In the genomic region with DNA sequence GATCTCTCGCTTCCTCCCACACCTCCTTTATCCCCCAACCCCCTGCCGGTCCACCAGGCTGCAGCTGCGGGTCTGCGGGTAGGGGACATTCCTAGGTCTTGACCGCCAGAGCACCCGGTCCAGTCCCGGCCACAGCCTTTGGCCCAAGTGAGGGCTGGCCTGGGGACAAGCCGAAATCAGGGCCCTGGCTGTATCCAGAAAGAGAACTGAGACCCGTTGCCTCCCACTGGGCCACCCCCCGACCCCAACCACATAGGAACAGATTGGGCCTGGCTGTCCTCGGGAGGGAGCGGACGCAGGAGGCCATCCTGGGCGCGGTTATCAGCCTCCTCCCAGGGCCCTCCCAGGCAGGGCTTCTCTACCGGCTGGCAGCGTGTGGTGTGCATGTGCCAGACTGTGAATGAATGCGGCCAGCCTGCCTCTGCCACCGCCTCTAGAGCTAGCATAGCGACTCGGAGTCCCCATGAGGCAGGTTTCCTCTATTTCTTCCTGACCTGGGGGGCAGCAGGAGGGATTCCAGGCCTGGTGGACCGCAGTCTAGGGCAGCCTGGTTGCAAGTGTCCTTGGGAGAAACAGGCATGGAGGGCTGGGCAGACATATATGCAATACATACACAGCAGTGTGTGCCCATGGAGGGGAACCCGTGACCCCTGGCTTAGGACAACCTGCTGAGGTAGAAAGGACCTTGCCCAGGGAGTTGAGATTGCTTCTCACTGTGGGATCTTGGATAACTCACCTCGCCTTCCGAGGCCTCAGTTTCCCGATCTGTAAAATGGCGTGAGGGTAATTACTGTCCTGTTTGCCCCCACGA, we compare ENCODE assay signal across 8 cellular contexts. TPM values are rescaled to one million over a fixed set of nuclear protein-coding genes. Genes with fewer than 3 reads are reported as not detected.
DNase-seq lines count a peak whose midpoint lies in the region; ATAC-seq and TF ChIP-seq lines count a peak whose summit lies in the region.

No MANE protein-coding gene starts in this region.

- H3K4me3 Mint-ChIP-seq in activated CD4-positive, alpha-beta T cell treated with anti-CD3 and anti-CD28 coated beads, Interleukin-2, amount 10 ng/mL, durations not matched to agents 24 days and 14 days = peak overlapping the region; percentile 93
- peak overlapping the region; percentile 92 for H3K4me3 Mint-ChIP-seq in endodermal cell

- H3K4me3 ChIP-seq in endodermal cell (ENCODE audit: low read length) = peak overlapping the region; percentile 88
- H3K4me3 ChIP-seq in neural cell (ENCODE audit: low read length) = peak overlapping the region; percentile 79

- intact Hi-C loops in activated CD4-positive, alpha-beta T cell treated with anti-CD3 and anti-CD28 coated beads, Interleukin-2, amount 10 ng/mL, durations not matched to agents 24 days and 14 days (cut with micrococcal nuclease) = loop anchor here (5.0 kb wide), 1 partner anchor 37 kb away; no protein-coding TSS in a partner anchor

- peak overlapping the region; percentile 63 for H3K9ac ChIP-seq in endodermal cell (ENCODE audit: extremely low read depth, low read length, poor library complexity, severe bottlenecking)
- H3K9ac ChIP-seq in neural cell (ENCODE audit: low read length) = peak overlapping the region; percentile 66

- no peaks in the 10 kb centered on the region for H3K9me3 ChIP-seq in endodermal cell (ENCODE audit: control insufficient read depth, low read length)
- no peaks in the 10 kb centered on the region for H3K9me3 ChIP-seq in neural cell (ENCODE audit: low read length)

- no peaks in the 10 kb centered on the region for H3F3A ChIP-seq in neural cell (ENCODE audit: insufficient read depth, low read length, poor library complexity, severe bottlenecking)

- WGBS in endodermal cell (ENCODE audit: insufficient coverage in 1 of 2, insufficient read length in 1 of 2), 2 experiments = 7 to 11% methylated on average over 11 to 28 of the region's 28 CpGs

- H3K27ac ChIP-seq in endodermal cell (ENCODE audit: low read depth, low read length) (peak overlapping the region; percentile 3), neural cell (ENCODE audit: low read length) (no peak overlapping the region)

- H2AFZ ChIP-seq in neural cell (ENCODE audit: low read depth, low read length) = no peak overlapping the region

- peaks cover 30% of the 10 kb centered on the region for H3K4me1 Mint-ChIP-seq in activated CD4-positive, alpha-beta T cell treated with anti-CD3 and anti-CD28 coated beads, Interleukin-2, amount 10 ng/mL, durations not matched to agents 24 days and 14 days
- H3K4me1 Mint-ChIP-seq in endodermal cell = peaks cover 22% of the 10 kb centered on the region

- H3K27me3 ChIP-seq in endodermal cell (ENCODE audit: control insufficient read depth, insufficient read depth, low read length, poor library complexity, severe bottlenecking) (no peaks in the 10 kb centered on the region), neural cell (ENCODE audit: insufficient read depth, low read depth, low read length) (no peaks in the 10 kb centered on the region)

- TF ChIP-seq CTCF in endodermal cell (conservative IDR thresholded peaks at IDR 0.05) = no peak
- TF ChIP-seq CTCF in neural cell (IDR thresholded peaks at IDR 0.05; ENCODE audit: poor library complexity, severe bottlenecking) = no peak

- no peaks in the 10 kb centered on the region for H4K20me1 ChIP-seq in neural cell (ENCODE audit: insufficient read depth)

- H3K36me3 ChIP-seq in endodermal cell (ENCODE audit: control insufficient read depth, insufficient read depth, low read length) = no peaks in the 10 kb centered on the region
- no peaks in the 10 kb centered on the region for H3K36me3 ChIP-seq in neural cell (ENCODE audit: insufficient read depth, low read length)

- DNase-seq in NCI-H748 (lab: John Stamatoyannopoulos, UW; ENCODE audit: unreplicated experiment) (peak; percentile 27), NCI-H748 treated with DMSO at 0.1 percent for 48 hours (lab: John Stamatoyannopoulos, UW) (no peak), endodermal cell (peak; percentile 83), mucosa of gallbladder (ENCODE audit: low spot score) (no peak), hippocampal formation (lab: John Stamatoyannopoulos, UW) (no peak)
- peak; percentile 73 for DNase-seq in activated CD4-positive, alpha-beta T cell treated with anti-CD3 and anti-CD28 coated beads, Interleukin-2, amount 10 ng/mL, durations not matched to agents 24 days and 14 days

- H3K4me1 ChIP-seq in endodermal cell (ENCODE audit: control insufficient read depth, insufficient read depth, low read length) = peaks cover 13% of the 10 kb centered on the region

- H3K27ac Mint-ChIP-seq in activated CD4-positive, alpha-beta T cell treated with anti-CD3 and anti-CD28 coated beads, Interleukin-2, amount 10 ng/mL, durations not matched to agents 24 days and 14 days = peak overlapping the region; percentile 68
- peak overlapping the region; percentile 92 for H3K27ac Mint-ChIP-seq in endodermal cell

- H3K36me3 Mint-ChIP-seq in activated CD4-positive, alpha-beta T cell treated with anti-CD3 and anti-CD28 coated beads, Interleukin-2, amount 10 ng/mL, durations not matched to agents 24 days and 14 days (ENCODE audit: low read depth) = peaks cover 2% of the 10 kb centered on the region
- no peaks in the 10 kb centered on the region for H3K36me3 Mint-ChIP-seq in endodermal cell (ENCODE audit: low read depth)

- H3K79me2 ChIP-seq in neural cell (replicated peaks; ENCODE audit: insufficient read depth, low read length) = no peaks in the 10 kb centered on the region

- ATAC-seq in GM18517 (IDR thresholded peaks at IDR 0.05; ENCODE audit: unreplicated experiment) = no peak

- TF ChIP-seq RAD21 in neural cell (conservative IDR thresholded peaks at IDR 0.05) = no peak

- TF ChIP-seq EP300 in neural cell (conservative IDR thresholded peaks at IDR 0.05; ENCODE audit: poor library complexity, severe bottlenecking) = no peak

- no peaks in the 10 kb centered on the region for H3K9me2 ChIP-seq in neural cell (ENCODE audit: insufficient read depth, low read length)

- H3K9me3 Mint-ChIP-seq in activated CD4-positive, alpha-beta T cell treated with anti-CD3 and anti-CD28 coated beads, Interleukin-2, amount 10 ng/mL, durations not matched to agents 24 days and 14 days = peaks cover 3% of the 10 kb centered on the region
- peaks cover 4% of the 10 kb centered on the region for H3K9me3 Mint-ChIP-seq in endodermal cell

- H3K4me2 ChIP-seq in neural cell (ENCODE audit: low read length) = no peak overlapping the region

- H3K27me3 Mint-ChIP-seq in activated CD4-positive, alpha-beta T cell treated with anti-CD3 and anti-CD28 coated beads, Interleukin-2, amount 10 ng/mL, durations not matched to agents 24 days and 14 days = peaks cover 33% of the 10 kb centered on the region
- peaks cover 16% of the 10 kb centered on the region for H3K27me3 Mint-ChIP-seq in endodermal cell (ENCODE audit: insufficient read depth)

TF ChIP-seq in neural cell, 6 proteins besides CTCF, POLR2A, EP300 and RAD21 (continues in another document):
- TF ChIP-seq MXI1 (conservative IDR thresholded peaks at IDR 0.05; ENCODE audit: poor library complexity, severe bottlenecking) (no peak), EZH2 (IDR thresholded peaks at IDR 0.05; ENCODE audit: borderline replicate concordance, insufficient read depth, low read length, poor library complexity, severe bottlenecking) (no peak), SMC3 (conservative IDR thresholded peaks at IDR 0.05; ENCODE audit: poor library complexity) (no peak), TAF1 (IDR thresholded peaks at IDR 0.05; ENCODE audit: low read depth) (no peak)
- TF ChIP-seq, protein P1, sequence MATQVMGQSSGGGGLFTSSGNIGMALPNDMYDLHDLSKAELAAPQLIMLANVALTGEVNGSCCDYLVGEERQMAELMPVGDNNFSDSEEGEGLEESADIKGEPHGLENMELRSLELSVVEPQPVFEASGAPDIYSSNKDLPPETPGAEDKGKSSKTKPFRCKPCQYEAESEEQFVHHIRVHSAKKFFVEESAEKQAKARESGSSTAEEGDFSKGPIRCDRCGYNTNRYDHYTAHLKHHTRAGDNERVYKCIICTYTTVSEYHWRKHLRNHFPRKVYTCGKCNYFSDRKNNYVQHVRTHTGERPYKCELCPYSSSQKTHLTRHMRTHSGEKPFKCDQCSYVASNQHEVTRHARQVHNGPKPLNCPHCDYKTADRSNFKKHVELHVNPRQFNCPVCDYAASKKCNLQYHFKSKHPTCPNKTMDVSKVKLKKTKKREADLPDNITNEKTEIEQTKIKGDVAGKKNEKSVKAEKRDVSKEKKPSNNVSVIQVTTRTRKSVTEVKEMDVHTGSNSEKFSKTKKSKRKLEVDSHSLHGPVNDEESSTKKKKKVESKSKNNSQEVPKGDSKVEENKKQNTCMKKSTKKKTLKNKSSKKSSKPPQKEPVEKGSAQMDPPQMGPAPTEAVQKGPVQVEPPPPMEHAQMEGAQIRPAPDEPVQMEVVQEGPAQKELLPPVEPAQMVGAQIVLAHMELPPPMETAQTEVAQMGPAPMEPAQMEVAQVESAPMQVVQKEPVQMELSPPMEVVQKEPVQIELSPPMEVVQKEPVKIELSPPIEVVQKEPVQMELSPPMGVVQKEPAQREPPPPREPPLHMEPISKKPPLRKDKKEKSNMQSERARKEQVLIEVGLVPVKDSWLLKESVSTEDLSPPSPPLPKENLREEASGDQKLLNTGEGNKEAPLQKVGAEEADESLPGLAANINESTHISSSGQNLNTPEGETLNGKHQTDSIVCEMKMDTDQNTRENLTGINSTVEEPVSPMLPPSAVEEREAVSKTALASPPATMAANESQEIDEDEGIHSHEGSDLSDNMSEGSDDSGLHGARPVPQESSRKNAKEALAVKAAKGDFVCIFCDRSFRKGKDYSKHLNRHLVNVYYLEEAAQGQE (IDR thresholded peaks at IDR 0.05; ENCODE audit: borderline replicate concordance) = no peak

RNA-seq across cellular contexts. Expression of a gene that starts 1.2 kb away (rescaled TPM):
- total RNA-seq in activated CD4-positive, alpha-beta T cell treated with anti-CD3 and anti-CD28 coated beads, Interleukin-2, amount 10 ng/mL, durations not matched to agents 24 days and 14 days = 3.2 and 3.3 TPM in 2 replicates
- total RNA-seq in endodermal cell = 10 to 100 TPM; 12.7 to 15.2 TPM
- polyA plus RNA-seq in endodermal cell (2013, experiment 1 of 2) = 6.5 TPM
- polyA plus RNA-seq in endodermal cell (2013, experiment 2 of 2) = 5.6 TPM
- 4.6 and 5.8 TPM in 2 replicates for polyA plus RNA-seq in neural cell
- polyA minus RNA-seq in neural cell = 6.3 and 6.4 TPM in 2 replicates
- total RNA-seq in mucosa of gallbladder = 1.2 TPM

RNA-seq across cellular contexts. Expression of a gene that starts 16.3 kb away (rescaled TPM):
- total RNA-seq in activated CD4-positive, alpha-beta T cell treated with anti-CD3 and anti-CD28 coated beads, Interleukin-2, amount 10 ng/mL, durations not matched to agents 24 days and 14 days = 29.3 and 29.5 TPM in 2 replicates
- total RNA-seq in endodermal cell = 10 to 100 TPM; 36.0 to 36.9 TPM
- 31.5 TPM for polyA plus RNA-seq in endodermal cell (2013, experiment 1 of 2)
- 28.4 TPM for polyA plus RNA-seq in endodermal cell (2013, experiment 2 of 2)
- 37.3 and 48.2 TPM in 2 replicates for polyA plus RNA-seq in neural cell
- 42.8 and 43.3 TPM in 2 replicates for polyA minus RNA-seq in neural cell
- total RNA-seq in mucosa of gallbladder = 43.7 TPM

RNA-seq across cellular contexts. Expression of a gene that starts 39.2 kb away (rescaled TPM):
- 267 and 273 TPM in 2 replicates for total RNA-seq in activated CD4-positive, alpha-beta T cell treated with anti-CD3 and anti-CD28 coated beads, Interleukin-2, amount 10 ng/mL, durations not matched to agents 24 days and 14 days
- total RNA-seq in endodermal cell (100 to 1,000 TPM; 174 to 176 TPM), mucosa of gallbladder (69.4 TPM)
- polyA plus RNA-seq in endodermal cell (2013, experiment 1 of 2) = 151 TPM
- polyA plus RNA-seq in endodermal cell (2013, experiment 2 of 2) = 140 TPM
- 318 and 332 TPM in 2 replicates for polyA plus RNA-seq in neural cell
- polyA minus RNA-seq in neural cell = 105 and 138 TPM in 2 replicates

Comparison
In these comparisons a context has a peak if more than half of its experiments do, and no peak if none do; other contexts are left out.
1. DNase-seq: peak in NCI-H748 (single experiment), activated CD4-positive, alpha-beta T cell treated with anti-CD3 and anti-CD28 coated beads, Interleukin-2, amount 10 ng/mL, durations not matched to agents 24 days and 14 days (single experiment) and endodermal cell (single experiment); none in NCI-H748 treated with DMSO at 0.1 percent for 48 hours (single experiment), mucosa of gallbladder (single experiment) and hippocampal formation (0 of 2).